Comparison of ENCODE assay signal across 1 cellular context in the genomic region with DNA sequence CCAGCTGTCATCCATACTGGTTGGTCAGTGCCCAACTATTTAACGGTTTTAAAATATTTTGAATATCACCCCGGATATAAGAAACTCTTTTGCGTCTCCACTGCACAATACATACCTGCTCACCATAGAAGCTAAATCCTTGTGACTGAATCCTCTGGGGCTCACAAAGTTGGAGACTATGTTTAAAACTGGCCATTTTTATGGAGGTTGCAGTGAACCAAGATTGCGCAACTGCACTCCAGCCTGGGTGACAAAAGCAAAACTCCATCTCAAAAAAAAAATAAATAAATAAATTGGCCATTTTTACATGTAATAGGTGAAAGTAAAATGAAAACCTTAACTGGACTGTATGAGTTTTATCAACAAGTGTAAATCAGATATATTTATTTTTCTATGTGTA.
TF ChIP-seq lines count a peak whose summit lies in the region.

No MANE protein-coding gene starts in this region.

TF ChIP-seq in HepG2, 621 proteins besides CTCF, POLR2A, EP300 and RAD21 (continued from another document):
- TF ChIP-seq POGK (CRISPR knock-in tag; conservative IDR thresholded peaks at IDR 0.05) (no peak), ZKSCAN8 (CRISPR knock-in tag; IDR thresholded peaks at IDR 0.05; ENCODE audit: borderline replicate concordance) (no peak), SRSF9 (IDR thresholded peaks at IDR 0.05; ENCODE audit: borderline replicate concordance, insufficient read depth, low read depth, low read length, poor library complexity, severe bottlenecking) (no peak), ZNF546 (CRISPR knock-in tag; conservative IDR thresholded peaks at IDR 0.05) (no peak), NFIB (CRISPR knock-in tag; IDR thresholded peaks at IDR 0.05; ENCODE audit: borderline replicate concordance) (no peak), KLF9 (CRISPR knock-in tag; IDR thresholded peaks at IDR 0.05; ENCODE audit: low read depth) (no peak), RFXAP (CRISPR knock-in tag; IDR thresholded peaks at IDR 0.05; ENCODE audit: borderline replicate concordance) (no peak), ZSCAN12 (CRISPR knock-in tag; IDR thresholded peaks at IDR 0.05) (no peak), ZNF883 (CRISPR knock-in tag; IDR thresholded peaks at IDR 0.05; ENCODE audit: not compliant biosample characterization) (no peak), ZFP36 (IDR thresholded peaks at IDR 0.05; ENCODE audit: borderline replicate concordance, low read depth, low read length, partially characterized antibody) (no peak), ZNF274 (CRISPR knock-in tag; IDR thresholded peaks at IDR 0.05) (no peak), CEBPB (IDR thresholded peaks at IDR 0.05; ENCODE audit: borderline replicate concordance, low read depth, low read length) (peak; percentile 93), ZNF510 (CRISPR knock-in tag; IDR thresholded peaks at IDR 0.05; ENCODE audit: low read depth) (no peak), NCOA1 (CRISPR knock-in tag; IDR thresholded peaks at IDR 0.05) (no peak), HNRNPK (IDR thresholded peaks at IDR 0.05; ENCODE audit: low read depth, low read length, poor library complexity, severe bottlenecking) (no peak), ZMYM4 (CRISPR knock-in tag; IDR thresholded peaks at IDR 0.05) (0 out of 2 replicates have a peak, but pooled peaks have one; percentile 25), MTF2 (CRISPR knock-in tag; IDR thresholded peaks at IDR 0.05; ENCODE audit: borderline replicate concordance) (no peak), POGZ (CRISPR knock-in tag; IDR thresholded peaks at IDR 0.05) (0 out of 2 replicates have a peak, but pooled peaks have one; percentile 13), ZNF572 (CRISPR knock-in tag; IDR thresholded peaks at IDR 0.05) (no peak), ZNF691 (CRISPR knock-in tag; IDR thresholded peaks at IDR 0.05; ENCODE audit: borderline replicate concordance, low read depth) (no peak), KLF11 (CRISPR knock-in tag; IDR thresholded peaks at IDR 0.05) (no peak), ZNF362 (CRISPR knock-in tag; IDR thresholded peaks at IDR 0.05; ENCODE audit: borderline replicate concordance) (no peak), TAF15 (IDR thresholded peaks at IDR 0.05; ENCODE audit: low read depth, low read length, poor library complexity, severe bottlenecking) (no peak), PTBP1 (IDR thresholded peaks at IDR 0.05; ENCODE audit: low read depth, low read length, poor library complexity, severe bottlenecking) (no peak), ZNF724P (CRISPR knock-in tag; IDR thresholded peaks at IDR 0.05; ENCODE audit: borderline replicate concordance) (no peak), TCF7 (IDR thresholded peaks at IDR 0.05; ENCODE audit: low read depth) (no peak), REPIN1 (CRISPR knock-in tag; IDR thresholded peaks at IDR 0.05; ENCODE audit: borderline replicate concordance, low read depth) (no peak), PRPF4 (IDR thresholded peaks at IDR 0.05; ENCODE audit: low read depth, low read length, poor library complexity, severe bottlenecking) (no peak), EHMT2 (IDR thresholded peaks at IDR 0.05; ENCODE audit: borderline replicate concordance, low read depth, low read length) (peak; percentile 87; the same call in 1 of the 2 replicates), DZIP1 (CRISPR knock-in tag; IDR thresholded peaks at IDR 0.05) (no peak), CEBPG (CRISPR knock-in tag; IDR thresholded peaks at IDR 0.05) (peak; percentile 75), ZNF484 (CRISPR knock-in tag; IDR thresholded peaks at IDR 0.05; ENCODE audit: borderline replicate concordance, low read depth) (no peak), MTA3 (CRISPR knock-in tag; IDR thresholded peaks at IDR 0.05) (no peak), BATF2 (CRISPR knock-in tag; IDR thresholded peaks at IDR 0.05) (no peak)
- TF ChIP-seq, protein P1, sequence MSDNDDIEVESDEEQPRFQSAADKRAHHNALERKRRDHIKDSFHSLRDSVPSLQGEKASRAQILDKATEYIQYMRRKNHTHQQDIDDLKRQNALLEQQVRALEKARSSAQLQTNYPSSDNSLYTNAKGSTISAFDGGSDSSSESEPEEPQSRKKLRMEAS (IDR thresholded peaks at IDR 0.05) = no peak
- TF ChIP-seq, protein P2, sequence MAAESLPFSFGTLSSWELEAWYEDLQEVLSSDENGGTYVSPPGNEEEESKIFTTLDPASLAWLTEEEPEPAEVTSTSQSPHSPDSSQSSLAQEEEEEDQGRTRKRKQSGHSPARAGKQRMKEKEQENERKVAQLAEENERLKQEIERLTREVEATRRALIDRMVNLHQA (CRISPR knock-in tag; IDR thresholded peaks at IDR 0.05) = no peak
- TF ChIP-seq, protein P3, sequence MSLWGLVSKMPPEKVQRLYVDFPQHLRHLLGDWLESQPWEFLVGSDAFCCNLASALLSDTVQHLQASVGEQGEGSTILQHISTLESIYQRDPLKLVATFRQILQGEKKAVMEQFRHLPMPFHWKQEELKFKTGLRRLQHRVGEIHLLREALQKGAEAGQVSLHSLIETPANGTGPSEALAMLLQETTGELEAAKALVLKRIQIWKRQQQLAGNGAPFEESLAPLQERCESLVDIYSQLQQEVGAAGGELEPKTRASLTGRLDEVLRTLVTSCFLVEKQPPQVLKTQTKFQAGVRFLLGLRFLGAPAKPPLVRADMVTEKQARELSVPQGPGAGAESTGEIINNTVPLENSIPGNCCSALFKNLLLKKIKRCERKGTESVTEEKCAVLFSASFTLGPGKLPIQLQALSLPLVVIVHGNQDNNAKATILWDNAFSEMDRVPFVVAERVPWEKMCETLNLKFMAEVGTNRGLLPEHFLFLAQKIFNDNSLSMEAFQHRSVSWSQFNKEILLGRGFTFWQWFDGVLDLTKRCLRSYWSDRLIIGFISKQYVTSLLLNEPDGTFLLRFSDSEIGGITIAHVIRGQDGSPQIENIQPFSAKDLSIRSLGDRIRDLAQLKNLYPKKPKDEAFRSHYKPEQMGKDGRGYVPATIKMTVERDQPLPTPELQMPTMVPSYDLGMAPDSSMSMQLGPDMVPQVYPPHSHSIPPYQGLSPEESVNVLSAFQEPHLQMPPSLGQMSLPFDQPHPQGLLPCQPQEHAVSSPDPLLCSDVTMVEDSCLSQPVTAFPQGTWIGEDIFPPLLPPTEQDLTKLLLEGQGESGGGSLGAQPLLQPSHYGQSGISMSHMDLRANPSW (CRISPR knock-in tag; IDR thresholded peaks at IDR 0.05; ENCODE audit: borderline replicate concordance) = no peak
- TF ChIP-seq, protein P4, sequence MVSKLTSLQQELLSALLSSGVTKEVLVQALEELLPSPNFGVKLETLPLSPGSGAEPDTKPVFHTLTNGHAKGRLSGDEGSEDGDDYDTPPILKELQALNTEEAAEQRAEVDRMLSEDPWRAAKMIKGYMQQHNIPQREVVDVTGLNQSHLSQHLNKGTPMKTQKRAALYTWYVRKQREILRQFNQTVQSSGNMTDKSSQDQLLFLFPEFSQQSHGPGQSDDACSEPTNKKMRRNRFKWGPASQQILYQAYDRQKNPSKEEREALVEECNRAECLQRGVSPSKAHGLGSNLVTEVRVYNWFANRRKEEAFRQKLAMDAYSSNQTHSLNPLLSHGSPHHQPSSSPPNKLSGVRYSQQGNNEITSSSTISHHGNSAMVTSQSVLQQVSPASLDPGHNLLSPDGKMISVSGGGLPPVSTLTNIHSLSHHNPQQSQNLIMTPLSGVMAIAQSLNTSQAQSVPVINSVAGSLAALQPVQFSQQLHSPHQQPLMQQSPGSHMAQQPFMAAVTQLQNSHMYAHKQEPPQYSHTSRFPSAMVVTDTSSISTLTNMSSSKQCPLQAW (CRISPR knock-in tag; IDR thresholded peaks at IDR 0.05) = no peak
- TF ChIP-seq, protein P5, sequence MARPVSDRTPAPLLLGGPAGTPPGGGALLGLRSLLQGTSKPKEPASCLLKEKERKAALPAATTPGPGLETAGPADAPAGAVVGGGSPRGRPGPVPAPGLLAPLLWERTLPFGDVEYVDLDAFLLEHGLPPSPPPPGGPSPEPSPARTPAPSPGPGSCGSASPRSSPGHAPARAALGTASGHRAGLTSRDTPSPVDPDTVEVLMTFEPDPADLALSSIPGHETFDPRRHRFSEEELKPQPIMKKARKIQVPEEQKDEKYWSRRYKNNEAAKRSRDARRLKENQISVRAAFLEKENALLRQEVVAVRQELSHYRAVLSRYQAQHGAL (CRISPR knock-in tag; IDR thresholded peaks at IDR 0.05; ENCODE audit: not compliant biosample characterization) = no peak
- TF ChIP-seq, protein P6, sequence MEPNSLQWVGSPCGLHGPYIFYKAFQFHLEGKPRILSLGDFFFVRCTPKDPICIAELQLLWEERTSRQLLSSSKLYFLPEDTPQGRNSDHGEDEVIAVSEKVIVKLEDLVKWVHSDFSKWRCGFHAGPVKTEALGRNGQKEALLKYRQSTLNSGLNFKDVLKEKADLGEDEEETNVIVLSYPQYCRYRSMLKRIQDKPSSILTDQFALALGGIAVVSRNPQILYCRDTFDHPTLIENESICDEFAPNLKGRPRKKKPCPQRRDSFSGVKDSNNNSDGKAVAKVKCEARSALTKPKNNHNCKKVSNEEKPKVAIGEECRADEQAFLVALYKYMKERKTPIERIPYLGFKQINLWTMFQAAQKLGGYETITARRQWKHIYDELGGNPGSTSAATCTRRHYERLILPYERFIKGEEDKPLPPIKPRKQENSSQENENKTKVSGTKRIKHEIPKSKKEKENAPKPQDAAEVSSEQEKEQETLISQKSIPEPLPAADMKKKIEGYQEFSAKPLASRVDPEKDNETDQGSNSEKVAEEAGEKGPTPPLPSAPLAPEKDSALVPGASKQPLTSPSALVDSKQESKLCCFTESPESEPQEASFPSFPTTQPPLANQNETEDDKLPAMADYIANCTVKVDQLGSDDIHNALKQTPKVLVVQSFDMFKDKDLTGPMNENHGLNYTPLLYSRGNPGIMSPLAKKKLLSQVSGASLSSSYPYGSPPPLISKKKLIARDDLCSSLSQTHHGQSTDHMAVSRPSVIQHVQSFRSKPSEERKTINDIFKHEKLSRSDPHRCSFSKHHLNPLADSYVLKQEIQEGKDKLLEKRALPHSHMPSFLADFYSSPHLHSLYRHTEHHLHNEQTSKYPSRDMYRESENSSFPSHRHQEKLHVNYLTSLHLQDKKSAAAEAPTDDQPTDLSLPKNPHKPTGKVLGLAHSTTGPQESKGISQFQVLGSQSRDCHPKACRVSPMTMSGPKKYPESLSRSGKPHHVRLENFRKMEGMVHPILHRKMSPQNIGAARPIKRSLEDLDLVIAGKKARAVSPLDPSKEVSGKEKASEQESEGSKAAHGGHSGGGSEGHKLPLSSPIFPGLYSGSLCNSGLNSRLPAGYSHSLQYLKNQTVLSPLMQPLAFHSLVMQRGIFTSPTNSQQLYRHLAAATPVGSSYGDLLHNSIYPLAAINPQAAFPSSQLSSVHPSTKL (CRISPR knock-in tag; IDR thresholded peaks at IDR 0.05) = no peak
